In genomic region chr5:56350595-56351170, GRCh38 we compare ENCODE assay signal across 10 cellular contexts.
DNase-seq lines count a peak whose midpoint lies in the region; ATAC-seq and TF ChIP-seq lines count a peak whose summit lies in the region.
"Had no signal": no experiment of that assay in that cellular context is flagged by ENCODE, and none has a peak within 500 bp of the region (broad histone marks: within the 10 kb centered on the region; RNA-seq: fewer than 3 reads in every experiment).

No MANE protein-coding gene starts in this region.

- no peaks in the 10 kb centered on the region for H3K4me1 ChIP-seq in OCI-LY7 (ENCODE audit: insufficient read depth, low read length, poor library complexity, severe bottlenecking)

- DNase-seq in EL (peak; percentile 97), fibroblast of pulmonary artery (ENCODE audit: low read depth) (peak; percentile 89), renal cortical epithelial cell (ENCODE audit: low read depth) (peak; percentile 98), OCI-LY7 (ENCODE audit: low spot score) (no peak)
- DNase-seq: immature natural killer cell had no signal

- CTCF ChIA-PET in OCI-LY7 (lab: Charles Lee; ENCODE audit: unreplicated experiment), result no interaction called here

- no peaks in the 10 kb centered on the region for H3K36me3 ChIP-seq in OCI-LY7 (ENCODE audit: insufficient read depth, low read length)
- H3K36me3 ChIP-seq: vagina had no signal

- POLR2A ChIA-PET in OCI-LY7 (lab: Charles Lee), result interaction anchor here (0.6 kb wide), 1 partner anchor 27 kb away, joined by 3 read pairs; no protein-coding TSS in a partner anchor

- TF ChIP-seq CTCF in fibroblast of pulmonary artery (IDR thresholded peaks at IDR 0.05; ENCODE audit: low read length, missing control alignments), result no peak
- no peak for TF ChIP-seq CTCF in OCI-LY7 (conservative IDR thresholded peaks at IDR 0.05; ENCODE audit: low read length)

- ATAC-seq in HG02678 (IDR thresholded peaks at IDR 0.05; ENCODE audit: unreplicated experiment), result no peak
- ATAC-seq in HG02852 (IDR thresholded peaks at IDR 0.05; ENCODE audit: unreplicated experiment), result no peak
- no peak for ATAC-seq in HG03457 (IDR thresholded peaks at IDR 0.05; ENCODE audit: unreplicated experiment)

- H2AFZ ChIP-seq in OCI-LY7 (ENCODE audit: low read length), result no peak overlapping the region

- H3K27ac ChIP-seq in OCI-LY7 (ENCODE audit: low read depth, low read length, poor library complexity, severe bottlenecking), result no peak overlapping the region
- H3K27ac ChIP-seq: vagina had no signal

- no peaks in the 10 kb centered on the region for H4K20me1 ChIP-seq in OCI-LY7 (ENCODE audit: insufficient read depth, low read length)

- H3K9me2 ChIP-seq in OCI-LY7 (ENCODE audit: insufficient read depth, low read length), result no peaks in the 10 kb centered on the region

- H3K4me2 ChIP-seq in OCI-LY7 (ENCODE audit: low read length), result no peak overlapping the region

- H3K79me2 ChIP-seq in OCI-LY7 (ENCODE audit: insufficient read depth, low read depth, low read length), result no peaks in the 10 kb centered on the region

- no peak overlapping the region for H3K4me3 ChIP-seq in fibroblast of pulmonary artery (replicated peaks; ENCODE audit: low read depth, low read length)
- no peak overlapping the region for H3K4me3 ChIP-seq in OCI-LY7 (ENCODE audit: low read depth, low read length, poor library complexity, severe bottlenecking)
- H3K4me3 ChIP-seq: vagina had no signal

- BruUV-seq in OCI-LY7 (replicated peaks; lab: Mats Ljungman, UMichigan), result no TSS peak

- no peaks in the 10 kb centered on the region for H3K9me3 ChIP-seq in OCI-LY7 (ENCODE audit: low read length)
- H3K9me3 ChIP-seq: vagina had no signal

- intact Hi-C loops in OCI-LY7 (cut with micrococcal nuclease; ENCODE audit: unreplicated experiment), result no loop called here

TF ChIP-seq in PFSK-1, 5 proteins besides CTCF, POLR2A, EP300 and RAD21:
- TF ChIP-seq POLR2AphosphoS5 (IDR thresholded peaks at IDR 0.05; ENCODE audit: low read depth, low read length), result peak; percentile 47; the same call in 1 of the 2 replicates
- peak; percentile 79; the same call in 1 of the 2 replicates for TF ChIP-seq SIN3A (IDR thresholded peaks at IDR 0.05; ENCODE audit: borderline replicate concordance, insufficient read depth, low read length)
- TF ChIP-seq TAF1 (IDR thresholded peaks at IDR 0.05; ENCODE audit: borderline replicate concordance, insufficient read depth, low read length), result peak; percentile 5; the same call in 1 of the 2 replicates
- 0 out of 4 replicates have a peak, but pooled peaks of 1 of the 2 experiments have one; percentile 49 for TF ChIP-seq REST (IDR thresholded peaks at IDR 0.05; ENCODE audit: insufficient read depth in 1 of 2, low read depth in 2 of 2, low read length in 2 of 2)
- peak; percentile 93 for TF ChIP-seq FOXP2 (optimal IDR thresholded peaks at IDR 0.05; ENCODE audit: borderline replicate concordance, extremely low read depth, extremely low read length, insufficient read depth)
